10 cellular contexts compared by ENCODE assay signal in genomic region chr18:55420665-55420964, GRCh38.
DNase-seq lines count a peak whose midpoint lies in the region; ATAC-seq and TF ChIP-seq lines count a peak whose summit lies in the region.
"Had no signal": no experiment of that assay in that cellular context is flagged by ENCODE, and none has a peak within 500 bp of the region (broad histone marks: within the 10 kb centered on the region; RNA-seq: fewer than 3 reads in every experiment).

No MANE protein-coding gene starts in this region.

- H3K27ac ChIP-seq in HUES64 (ENCODE audit: low read depth, low read length) (peak overlapping the region; percentile 70), tibial nerve (peak overlapping the region; percentile 48 to 83 (median 70))

- no peak for TF ChIP-seq EP300 in tibial nerve (IDR thresholded peaks at IDR 0.05)

- ATAC-seq in activated naive CD8-positive, alpha-beta T cell treated with anti-CD3 and anti-CD28 coated beads, Interleukin-2, amount 50 U/mL, for 24 hours, result no peak
- ATAC-seq in HG03196 (IDR thresholded peaks at IDR 0.05; ENCODE audit: unreplicated experiment), result no peak
- ATAC-seq: body of pancreas had no signal

- no peak for TF ChIP-seq POLR2A in tibial nerve (IDR thresholded peaks at IDR 0.05)

- no peaks in the 10 kb centered on the region for H3K27me3 ChIP-seq in HUES64 (ENCODE audit: insufficient read depth, low read length)
- peaks cover 0 to 4% of the 10 kb centered on the region in 2 donors for H3K27me3 ChIP-seq in tibial nerve
- H3K27me3 ChIP-seq: body of pancreas had no signal

- H3K9me3 ChIP-seq in HUES64 (ENCODE audit: insufficient read depth, low read depth, low read length) (no peaks in the 10 kb centered on the region), tibial nerve (no peaks in the 10 kb centered on the region)
- H3K9me3 ChIP-seq: body of pancreas had no signal

- WGBS in HUES64, result 56% methylated on average over 4 of the region's 5 CpGs
- 55 to 58% methylated on average over 5 of the region's 5 CpGs for WGBS in tibial nerve, 2 donors

- H3K4me1 ChIP-seq in HUES64 (ENCODE audit: insufficient read depth, low read length) (peaks cover 87% of the 10 kb centered on the region), tibial nerve (peaks cover 0 to 17% (median 0%) of the 10 kb centered on the region in 4 donors)

- peaks cover 18% of the 10 kb centered on the region for H3K4me1 Mint-ChIP-seq in activated naive CD8-positive, alpha-beta T cell treated with anti-CD3 and anti-CD28 coated beads, Interleukin-2, amount 50 U/mL, for 24 hours
- H3K4me1 Mint-ChIP-seq in activated naive CD8-positive, alpha-beta T cell treated with anti-CD3 and anti-CD28 coated beads for 36 hours, result peaks cover 7% of the 10 kb centered on the region

- peak overlapping the region; percentile 45 for H3K4me3 Mint-ChIP-seq in activated naive CD8-positive, alpha-beta T cell treated with anti-CD3 and anti-CD28 coated beads, Interleukin-2, amount 50 U/mL, for 24 hours
- no peak overlapping the region for H3K4me3 Mint-ChIP-seq in activated naive CD8-positive, alpha-beta T cell treated with anti-CD3 and anti-CD28 coated beads for 36 hours

- no peak for DNase-seq in activated naive CD8-positive, alpha-beta T cell treated with anti-CD3 and anti-CD28 coated beads, Interleukin-2, amount 50 U/mL, for 24 hours
- DNase-seq in activated naive CD8-positive, alpha-beta T cell treated with anti-CD3 and anti-CD28 coated beads for 36 hours, result no peak
- DNase-seq in fibroblast of mammary gland (ENCODE audit: low read depth) (no peak), tibial nerve (ENCODE audit: low spot score in 2 of 2) (no peak), GM19238 (ENCODE audit: insufficient read length, low spot score) (no peak), NCI-H510A (lab: John Stamatoyannopoulos, UW) (no peak)
- DNase-seq: body of pancreas, NCI-H2029 had no signal

- no peaks in the 10 kb centered on the region for H3K9me3 Mint-ChIP-seq in activated naive CD8-positive, alpha-beta T cell treated with anti-CD3 and anti-CD28 coated beads, Interleukin-2, amount 50 U/mL, for 24 hours
- H3K9me3 Mint-ChIP-seq in activated naive CD8-positive, alpha-beta T cell treated with anti-CD3 and anti-CD28 coated beads for 36 hours, result no peaks in the 10 kb centered on the region

- H3K36me3 ChIP-seq in HUES64 (ENCODE audit: insufficient read depth, low read length) (no peaks in the 10 kb centered on the region), tibial nerve (no peaks in the 10 kb centered on the region)

- H3K4me3 ChIP-seq in HUES64 (ENCODE audit: low read length) (no peak overlapping the region), fibroblast of mammary gland (ENCODE audit: control insufficient read depth, low read depth, low read length) (peak overlapping the region; percentile 30), tibial nerve (peak overlapping the region in 3 of 4 donors; percentile 8 to 47 (median 18))
- H3K4me3 ChIP-seq: body of pancreas had no signal

- H3K36me3 Mint-ChIP-seq in activated naive CD8-positive, alpha-beta T cell treated with anti-CD3 and anti-CD28 coated beads, Interleukin-2, amount 50 U/mL, for 24 hours (ENCODE audit: low read depth), result no peaks in the 10 kb centered on the region
- H3K36me3 Mint-ChIP-seq in activated naive CD8-positive, alpha-beta T cell treated with anti-CD3 and anti-CD28 coated beads for 36 hours, result no peaks in the 10 kb centered on the region

- TF ChIP-seq CTCF in fibroblast of mammary gland (conservative IDR thresholded peaks at IDR 0.05; ENCODE audit: control insufficient read depth, insufficient read depth, low read depth, low read length), result no peak
- TF ChIP-seq CTCF in tibial nerve (IDR thresholded peaks at IDR 0.05), result no peak

- no peak overlapping the region for H3K27ac Mint-ChIP-seq in activated naive CD8-positive, alpha-beta T cell treated with anti-CD3 and anti-CD28 coated beads, Interleukin-2, amount 50 U/mL, for 24 hours
- no peak overlapping the region for H3K27ac Mint-ChIP-seq in activated naive CD8-positive, alpha-beta T cell treated with anti-CD3 and anti-CD28 coated beads for 36 hours

- 0 out of 2 replicates have a peak overlapping the region, but pooled peaks have one; percentile 11 for H3K9ac ChIP-seq in HUES64 (ENCODE audit: low read depth, low read length)

- H3K27me3 Mint-ChIP-seq in activated naive CD8-positive, alpha-beta T cell treated with anti-CD3 and anti-CD28 coated beads, Interleukin-2, amount 50 U/mL, for 24 hours, result peaks cover 7% of the 10 kb centered on the region
- H3K27me3 Mint-ChIP-seq in activated naive CD8-positive, alpha-beta T cell treated with anti-CD3 and anti-CD28 coated beads for 36 hours, result peaks cover 31% of the 10 kb centered on the region
